35 cellular contexts compared by ENCODE assay signal in genomic region chr5:5676218-5676617, GRCh38.
"Had no signal": no experiment of that assay in that cellular context is flagged by ENCODE, and none has a peak within 500 bp of the region (broad histone marks: within the 10 kb centered on the region; RNA-seq: fewer than 3 reads in every experiment).

No MANE protein-coding gene starts in this region.

- H3K36me3 Mint-ChIP-seq: activated CD4-positive, alpha-beta memory T cell treated with anti-CD3 and anti-CD28 coated beads for 36 hours; activated CD8-positive, alpha-beta memory T cell treated with anti-CD3 and anti-CD28 coated beads, Interleukin-2, amount 10 ng/mL, durations not matched to agents 7 days and 5 days; activated naive CD4-positive, alpha-beta T cell treated with anti-CD3 and anti-CD28 coated beads, Interleukin-2, amount 50 U/mL, for 24 hours; activated naive CD8-positive, alpha-beta T cell treated with anti-CD3 and anti-CD28 coated beads for 36 hours; brain; WTC11 had no signal

- H3K4me1 Mint-ChIP-seq: activated CD8-positive, alpha-beta memory T cell treated with anti-CD3 and anti-CD28 coated beads, Interleukin-2, amount 10 ng/mL, durations not matched to agents 7 days and 5 days; activated naive CD4-positive, alpha-beta T cell treated with anti-CD3 and anti-CD28 coated beads, Interleukin-2, amount 50 U/mL, for 24 hours; activated naive CD8-positive, alpha-beta T cell treated with anti-CD3 and anti-CD28 coated beads for 36 hours; activated naive CD8-positive, alpha-beta T cell treated with anti-CD3 and anti-CD28 coated beads, Interleukin-2, amount 50 U/mL, for 24 hours; brain had no signal

- H3K27me3 ChIP-seq: adrenal gland, ascending aorta, breast epithelium, cardiac muscle cell, esophagus squamous epithelium, heart left ventricle had no signal

- H3K27ac Mint-ChIP-seq: activated CD4-positive, alpha-beta memory T cell treated with anti-CD3 and anti-CD28 coated beads for 36 hours; activated CD8-positive, alpha-beta memory T cell treated with anti-CD3 and anti-CD28 coated beads, Interleukin-2, amount 10 ng/mL, durations not matched to agents 7 days and 5 days; activated CD8-positive, alpha-beta T cell treated with anti-CD3 and anti-CD28 coated beads, Interleukin-2, amount 10 ng/mL, durations not matched to agents 7 days and 5 days; activated naive CD4-positive, alpha-beta T cell treated with anti-CD3 and anti-CD28 coated beads for 36 hours; activated naive CD4-positive, alpha-beta T cell treated with anti-CD3 and anti-CD28 coated beads, Interleukin-2, amount 50 U/mL, for 24 hours; activated naive CD8-positive, alpha-beta T cell treated with anti-CD3 and anti-CD28 coated beads for 36 hours; activated naive CD8-positive, alpha-beta T cell treated with anti-CD3 and anti-CD28 coated beads, Interleukin-2, amount 50 U/mL, for 24 hours; activated T-helper 1 cell treated with anti-CD3 and anti-CD28 coated beads, Interleukin-12 subunit alpha, Interleukin-12 subunit beta, Interleukin-2, Interleukin-4 antibody, amounts not matched to agents 30 ng/mL and 10 ng/mL and 1 ng/mL, durations not matched to agents 14 hours and 24 hours and 36 hours; activated T-helper 2 cell treated with anti-CD3 and anti-CD28 coated beads, Interferon-gamma antibody, Interleukin-2, Interleukin-4, amounts not matched to agents 10 μg/mL and 5 μg/mL and 100 μg/mL, durations not matched to agents 14 hours and 24 hours and 36 hours; brain; dendritic cell treated with granulocyte-macrophage colony-stimulating factor and Interleukin-4, amounts not matched to agents 40 ng/mL and 50 ng/mL, for 4 days; WTC11 had no signal

- ATAC-seq: activated CD8-positive, alpha-beta memory T cell treated with anti-CD3 and anti-CD28 coated beads, Interleukin-2, amount 10 ng/mL, durations not matched to agents 7 days and 5 days; activated CD8-positive, alpha-beta T cell treated with anti-CD3 and anti-CD28 coated beads, Interleukin-2, amount 10 ng/mL, durations not matched to agents 7 days and 5 days; activated naive CD8-positive, alpha-beta T cell treated with anti-CD3 and anti-CD28 coated beads, Interleukin-2, amount 50 U/mL, for 24 hours; WTC11 had no signal

- H3K4me3 ChIP-seq: adrenal gland, ascending aorta, breast epithelium, cardiac muscle cell, coronary artery, dorsolateral prefrontal cortex, esophagus squamous epithelium, heart left ventricle had no signal

- H3K27ac ChIP-seq: ascending aorta, cardiac muscle cell, coronary artery, dorsolateral prefrontal cortex, esophagus squamous epithelium had no signal

- H3K4me1 ChIP-seq: ascending aorta, breast epithelium, esophagus squamous epithelium had no signal

- H3K27me3 Mint-ChIP-seq: activated CD4-positive, alpha-beta memory T cell treated with anti-CD3 and anti-CD28 coated beads for 36 hours; activated naive CD4-positive, alpha-beta T cell treated with anti-CD3 and anti-CD28 coated beads, Interleukin-2, amount 50 U/mL, for 24 hours; activated naive CD8-positive, alpha-beta T cell treated with anti-CD3 and anti-CD28 coated beads, Interleukin-2, amount 50 U/mL, for 24 hours; dendritic cell treated with granulocyte-macrophage colony-stimulating factor and Interleukin-4, amounts not matched to agents 40 ng/mL and 50 ng/mL, for 4 days had no signal

- H3K36me3 ChIP-seq: adrenal gland, ascending aorta, breast epithelium, cardiac muscle cell, esophagus squamous epithelium, heart left ventricle had no signal

- H3K4me3 Mint-ChIP-seq: activated CD4-positive, alpha-beta memory T cell treated with anti-CD3 and anti-CD28 coated beads for 36 hours; activated CD8-positive, alpha-beta memory T cell treated with anti-CD3 and anti-CD28 coated beads, Interleukin-2, amount 10 ng/mL, durations not matched to agents 7 days and 5 days; activated CD8-positive, alpha-beta T cell treated with anti-CD3 and anti-CD28 coated beads, Interleukin-2, amount 10 ng/mL, durations not matched to agents 7 days and 5 days; activated naive CD4-positive, alpha-beta T cell treated with anti-CD3 and anti-CD28 coated beads for 36 hours; activated naive CD4-positive, alpha-beta T cell treated with anti-CD3 and anti-CD28 coated beads, Interleukin-2, amount 50 U/mL, for 24 hours; activated naive CD8-positive, alpha-beta T cell treated with anti-CD3 and anti-CD28 coated beads for 36 hours; activated naive CD8-positive, alpha-beta T cell treated with anti-CD3 and anti-CD28 coated beads, Interleukin-2, amount 50 U/mL, for 24 hours; activated T-helper 1 cell treated with anti-CD3 and anti-CD28 coated beads, Interleukin-12 subunit alpha, Interleukin-12 subunit beta, Interleukin-2, Interleukin-4 antibody, amounts not matched to agents 30 ng/mL and 10 ng/mL and 1 ng/mL, durations not matched to agents 14 hours and 24 hours and 36 hours; brain; dendritic cell treated with granulocyte-macrophage colony-stimulating factor and Interleukin-4, amounts not matched to agents 40 ng/mL and 50 ng/mL, for 4 days; WTC11 had no signal

- DNase-seq: activated CD4-positive, alpha-beta memory T cell treated with anti-CD3 and anti-CD28 coated beads for 36 hours; activated CD4-positive, alpha-beta T cell treated with anti-CD3 and anti-CD28 coated beads for 1 hour; activated CD4-positive, alpha-beta T cell treated with anti-CD3 and anti-CD28 coated beads for 4 hours; activated CD4-positive, alpha-beta T cell treated with anti-CD3 and anti-CD28 coated beads, Interleukin-2, amount 50 U/mL, for 1 hour; activated CD8-positive, alpha-beta memory T cell treated with anti-CD3 and anti-CD28 coated beads, Interleukin-2, amount 10 ng/mL, durations not matched to agents 7 days and 5 days; activated CD8-positive, alpha-beta memory T cell treated with anti-CD3 and anti-CD28 coated beads, Interleukin-2, amount 50 U/mL, for 4 hours; activated CD8-positive, alpha-beta T cell treated with anti-CD3 and anti-CD28 coated beads, Interleukin-2, amount 10 ng/mL, durations not matched to agents 7 days and 5 days; activated effector memory CD4-positive, alpha-beta T cell treated with anti-CD3 and anti-CD28 coated beads, Interleukin-2, amount 50 U/mL, for 16 hours; activated naive CD4-positive, alpha-beta T cell treated with anti-CD3 and anti-CD28 coated beads for 36 hours; activated naive CD8-positive, alpha-beta T cell treated with anti-CD3 and anti-CD28 coated beads for 36 hours; activated naive CD8-positive, alpha-beta T cell treated with anti-CD3 and anti-CD28 coated beads, Interleukin-2, amount 50 U/mL, for 24 hours; activated T-cell treated with anti-CD3 and anti-CD28 coated beads, Interleukin-2, amount 50 U/mL, for 1 hour; activated T-cell treated with anti-CD3 and anti-CD28 coated beads, Interleukin-2, amount 50 U/mL, for 48 hours; amygdala; central memory CD4-positive, alpha-beta T cell; cerebellar nuclear complex; dorsolateral prefrontal cortex; effector memory CD4-positive, alpha-beta T cell; erythroblast; esophagus squamous epithelium; foreskin fibroblast; glutamatergic neuron; T-helper 2 cell had no signal

- H3K9me3 Mint-ChIP-seq: activated naive CD4-positive, alpha-beta T cell treated with anti-CD3 and anti-CD28 coated beads, Interleukin-2, amount 50 U/mL, for 24 hours; activated naive CD8-positive, alpha-beta T cell treated with anti-CD3 and anti-CD28 coated beads for 36 hours; activated T-helper 2 cell treated with anti-CD3 and anti-CD28 coated beads, Interferon-gamma antibody, Interleukin-2, Interleukin-4, amounts not matched to agents 10 μg/mL and 5 μg/mL and 100 μg/mL, durations not matched to agents 14 hours and 24 hours and 36 hours; brain had no signal

- H3K9me3 ChIP-seq: adrenal gland, ascending aorta, breast epithelium, esophagus squamous epithelium, heart left ventricle had no signal
